Comparison of ENCODE assay signal across 8 cellular contexts in the genomic region with DNA sequence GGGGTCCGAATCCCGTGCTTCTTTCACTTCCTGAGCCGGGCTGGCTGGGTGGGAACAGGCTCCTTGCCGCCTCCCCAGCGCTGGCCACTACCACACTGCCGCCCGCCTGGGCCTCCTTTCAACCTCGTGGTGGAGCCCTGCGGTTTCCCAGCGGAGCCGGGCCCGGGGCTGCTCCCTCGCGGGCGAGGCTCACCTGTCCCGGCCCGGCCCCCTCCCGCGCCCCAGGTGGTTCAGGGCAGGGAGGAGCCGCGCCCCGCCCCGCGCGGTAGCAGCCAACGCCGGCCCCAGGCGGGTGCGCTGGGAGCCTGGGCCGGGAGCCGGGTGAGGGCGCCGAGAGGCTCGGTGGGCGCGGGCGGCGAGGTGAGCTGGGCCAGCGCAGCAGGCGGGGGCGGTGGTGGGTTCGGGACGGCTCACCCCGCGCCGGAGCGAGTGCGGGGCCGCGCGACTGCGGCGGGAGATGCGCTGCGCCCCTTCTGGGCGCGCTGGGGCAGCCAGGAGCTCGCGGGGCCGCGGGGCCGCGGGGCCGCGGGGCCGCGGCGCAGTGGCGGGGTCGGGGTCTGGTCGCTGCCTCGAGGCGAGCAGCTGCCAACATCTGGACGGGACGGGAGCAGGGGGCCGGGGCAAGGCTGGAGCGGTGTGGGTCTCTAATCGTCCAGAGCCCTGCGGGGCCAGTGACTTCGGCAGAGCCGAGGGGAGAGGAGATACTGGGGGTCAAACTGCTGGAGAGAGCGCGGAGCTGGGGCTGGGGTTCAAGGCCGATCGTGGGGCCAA.
A peak's percentile ranks its signal among the peaks of the same experiment; 100 is the strongest.
DNase-seq lines count a peak whose midpoint lies in the region; TF ChIP-seq lines count a peak whose summit lies in the region.

A gene with protein sequence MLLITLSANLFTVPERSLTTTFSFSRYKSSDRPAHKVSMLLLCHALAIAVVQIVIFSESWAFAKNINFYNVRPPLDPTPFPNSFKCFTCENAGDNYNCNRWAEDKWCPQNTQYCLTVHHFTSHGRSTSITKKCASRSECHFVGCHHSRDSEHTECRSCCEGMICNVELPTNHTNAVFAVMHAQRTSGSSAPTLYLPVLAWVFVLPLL (plus strand): TSS at position 258 of the 771 bp plus-strand sequence. CDS start 92,250 bp downstream, outside the sequence.

- TF ChIP-seq CTCF in HFF-Myc (IDR thresholded peaks at IDR 0.05; ENCODE audit: low read depth, low read length, missing control alignments): no peak

- H3K27me3 ChIP-seq in duodenal mucosa (ENCODE audit: control insufficient read depth in 1 of 2, insufficient read depth in 2 of 2, low read length in 2 of 2) (peaks cover 6 to 21% of the 10 kb centered on the region in 2 donors), neuron (ENCODE audit: insufficient read depth, low read length) (peaks cover 40% of the 10 kb centered on the region)

- peaks cover 7% of the 10 kb centered on the region for H3K4me1 Mint-ChIP-seq in activated naive CD4-positive, alpha-beta T cell treated with anti-CD3 and anti-CD28 coated beads, Interleukin-2, amount 10 ng/mL, durations not matched to agents 7 days and 5 days

- H3K9ac ChIP-seq in duodenal mucosa (ENCODE audit: low read depth in 1 of 2, low read length in 2 of 2): peak within 1 kb of the TSS in 1 of 2 donors; percentile 53

- H3K9me3 ChIP-seq in duodenal mucosa (ENCODE audit: control insufficient read depth in 1 of 2, low read length in 2 of 2) (no peaks in the 10 kb centered on the region), neuron (ENCODE audit: low read length) (no peaks in the 10 kb centered on the region)

- peak within 1 kb of the TSS; percentile 18 for H3K4me3 Mint-ChIP-seq in activated naive CD4-positive, alpha-beta T cell treated with anti-CD3 and anti-CD28 coated beads, Interleukin-2, amount 10 ng/mL, durations not matched to agents 7 days and 5 days

- H3K4me3 ChIP-seq in HFF-Myc (replicated peaks; ENCODE audit: low read depth, low read length) (0 out of 2 replicates have a peak within 1 kb of the TSS, but pooled peaks have one; percentile 10), duodenal mucosa (ENCODE audit: low read depth in 1 of 2, low read length in 2 of 2) (peak within 1 kb of the TSS; percentile 58 to 72), neuron (ENCODE audit: low read length) (peak within 1 kb of the TSS; percentile 39)

- no peaks in the 10 kb centered on the region for H3K4me1 ChIP-seq in duodenal mucosa (ENCODE audit: control insufficient read depth in 1 of 2, insufficient read depth in 2 of 2, low read length in 2 of 2)
- H3K4me1 ChIP-seq in neuron (ENCODE audit: insufficient read depth, low read length): peaks cover 3% of the 10 kb centered on the region

- no peaks in the 10 kb centered on the region for H3K36me3 Mint-ChIP-seq in activated naive CD4-positive, alpha-beta T cell treated with anti-CD3 and anti-CD28 coated beads, Interleukin-2, amount 10 ng/mL, durations not matched to agents 7 days and 5 days

- H3K36me3 ChIP-seq in duodenal mucosa (ENCODE audit: control insufficient read depth in 1 of 2, insufficient read depth in 2 of 2, low read length in 2 of 2): no peaks in the 10 kb centered on the region
- H3K36me3 ChIP-seq in neuron (ENCODE audit: insufficient read depth, low read length): no peaks in the 10 kb centered on the region

- no peak for DNase-seq in activated naive CD4-positive, alpha-beta T cell treated with anti-CD3 and anti-CD28 coated beads, Interleukin-2, amount 10 ng/mL, durations not matched to agents 7 days and 5 days
- DNase-seq in activated naive CD4-positive, alpha-beta T cell treated with Interleukin-2 at 50 U/mL for 16 hours: no peak
- DNase-seq in HFF-Myc (ENCODE audit: extremely low read depth, low read depth): no peak
- peak; percentile 8 for DNase-seq in NCI-H146 treated with DMSO at 0.1 percent for 48 hours (lab: John Stamatoyannopoulos, UW; ENCODE audit: unreplicated experiment)
- no peak for DNase-seq in DMS114 treated with DMSO at 0.1 percent for 48 hours (lab: John Stamatoyannopoulos, UW; ENCODE audit: unreplicated experiment)
- DNase-seq in epidermal melanocyte (ENCODE audit: insufficient read length, low spot score): no peak

- no peak within 1 kb of the TSS for H3K27ac Mint-ChIP-seq in activated naive CD4-positive, alpha-beta T cell treated with anti-CD3 and anti-CD28 coated beads, Interleukin-2, amount 10 ng/mL, durations not matched to agents 7 days and 5 days

- no peaks in the 10 kb centered on the region for H3K9me3 Mint-ChIP-seq in activated naive CD4-positive, alpha-beta T cell treated with anti-CD3 and anti-CD28 coated beads, Interleukin-2, amount 10 ng/mL, durations not matched to agents 7 days and 5 days

- peaks cover 72% of the 10 kb centered on the region for H3K27me3 Mint-ChIP-seq in activated naive CD4-positive, alpha-beta T cell treated with anti-CD3 and anti-CD28 coated beads, Interleukin-2, amount 10 ng/mL, durations not matched to agents 7 days and 5 days

- no peak within 1 kb of the TSS for H3K27ac ChIP-seq in duodenal mucosa (ENCODE audit: low read depth, low read length)

- CTCF ChIA-PET in activated naive CD4-positive, alpha-beta T cell treated with anti-CD3 and anti-CD28 coated beads, Interleukin-2, amount 10 ng/mL, durations not matched to agents 7 days and 5 days (lab: Charles Lee): interaction anchor here (1.2 to 1.5 kb wide), 5 partner anchors 20 to 534 kb away, joined by 3 to 6 read pairs (median 3); no protein-coding TSS in a partner anchor

- peak within 1 kb of the TSS; percentile 83 for H2AFZ ChIP-seq in neuron (ENCODE audit: low read depth, low read length)

Comparison
In these comparisons a context has a peak if more than half of its experiments do, and no peak if none do; other contexts are left out.
1. H3K4me3 ChIP-seq: peak in every context shown above with its lines; median percentile 65 in duodenal mucosa; 39 in neuron; 10 in HFF-Myc.